Comparison of ENCODE assay signal across 3 cellular contexts in the genomic region with DNA sequence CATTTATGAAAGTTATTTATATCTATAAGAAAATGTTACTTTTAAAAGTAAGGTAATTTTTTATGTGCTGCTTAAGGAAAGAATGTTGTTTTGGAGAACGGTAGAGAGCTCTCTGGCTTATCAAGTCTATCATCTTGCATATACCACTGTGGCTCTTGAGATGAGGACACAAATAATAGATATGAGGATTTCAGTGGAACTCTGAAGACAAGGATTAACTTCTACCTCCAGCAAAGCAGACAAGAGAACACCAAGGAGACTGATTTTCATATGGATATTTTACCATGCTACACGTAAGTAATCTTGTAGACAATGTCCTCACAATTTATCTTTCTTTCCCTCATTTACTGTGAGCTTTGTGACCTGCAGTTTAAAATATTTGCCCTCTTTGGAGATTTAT.
"Had no signal": no experiment of that assay in that cellular context is flagged by ENCODE, and none has a peak within 500 bp of the region (broad histone marks: within the 10 kb centered on the region; RNA-seq: fewer than 3 reads in every experiment).

No MANE protein-coding gene starts in this region.

- H3K4me3 ChIP-seq: GM12878 had no signal

- ATAC-seq: GM12878 had no signal

- DNase-seq: GDM1, GF-D8 had no signal
